ENCODE assay signal across 38 cellular contexts in the genomic region with DNA sequence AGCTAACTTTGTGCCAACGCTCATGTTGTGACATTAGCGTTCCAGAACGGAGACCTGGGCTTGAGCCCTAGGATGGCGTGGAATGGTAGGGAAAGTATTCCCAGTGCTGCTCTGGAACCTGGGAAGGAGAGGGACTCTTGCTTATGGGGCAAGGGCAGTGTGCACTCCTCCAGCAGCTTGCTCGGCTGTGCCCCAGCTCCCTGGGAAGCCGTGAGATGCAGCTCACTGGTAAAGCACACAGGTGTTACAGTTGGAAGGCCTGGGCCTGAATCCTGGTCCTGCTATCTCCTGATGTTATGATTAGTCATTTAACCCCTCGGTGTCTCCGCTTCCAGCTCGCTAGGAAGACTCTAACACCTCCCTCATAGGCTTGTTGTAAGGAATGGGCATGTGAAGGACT. TPM values are rescaled to one million over a fixed set of nuclear protein-coding genes. Genes with fewer than 3 reads are reported as not detected.
"Had no signal": no experiment of that assay in that cellular context is flagged by ENCODE, and none has a peak within 500 bp of the region (broad histone marks: within the 10 kb centered on the region; RNA-seq: fewer than 3 reads in every experiment).

No MANE protein-coding gene starts in this region.

- H3K27ac Mint-ChIP-seq: activated B cell treated with CpG ODN at 0.5 μM for 24 hours; activated CD4-positive, alpha-beta memory T cell treated with anti-CD3 and anti-CD28 coated beads for 36 hours; activated CD4-positive, alpha-beta T cell treated with anti-CD3 and anti-CD28 coated beads, Interleukin-2, amount 10 ng/mL, durations not matched to agents 24 days and 14 days; activated CD8-positive, alpha-beta T cell treated with anti-CD3 and anti-CD28 coated beads for 36 hours; activated naive CD4-positive, alpha-beta T cell treated with anti-CD3 and anti-CD28 coated beads for 36 hours; activated naive CD8-positive, alpha-beta T cell treated with anti-CD3 and anti-CD28 coated beads for 36 hours; activated T-cell treated with anti-CD3 and anti-CD28 coated beads, Interleukin-2, amount 50 U/mL, for 72 hours; activated T-helper 1 cell treated with anti-CD3 and anti-CD28 coated beads, Interleukin-12 subunit alpha, Interleukin-12 subunit beta, Interleukin-2, Interleukin-4 antibody, amounts not matched to agents 30 ng/mL and 10 ng/mL and 1 ng/mL, durations not matched to agents 14 hours and 24 hours and 36 hours; activated T-helper 17 cell treated with anti-CD3 and anti-CD28 coated beads, Interleukin-2, amount 50 U/mL, for 72 hours; brain; T-helper 1 cell treated with Interleukin-12 subunit alpha and Interleukin-12 subunit beta and Interleukin-4 antibody, amounts not matched to agents 30 μg/mL and 1 μg/mL, for 36 hours; T-helper 2 cell treated with Interferon-gamma antibody and Interleukin-4, amounts not matched to agents 5 μg/mL and 100 μg/mL, for 36 hours had no signal

- H3K4me1 Mint-ChIP-seq: activated B cell treated with CpG ODN at 0.5 μM for 24 hours; activated CD4-positive, alpha-beta T cell treated with anti-CD3 and anti-CD28 coated beads, Interleukin-2, amount 10 ng/mL, durations not matched to agents 24 days and 14 days; activated naive CD8-positive, alpha-beta T cell treated with anti-CD3 and anti-CD28 coated beads for 36 hours; activated T-helper 17 cell treated with anti-CD3 and anti-CD28 coated beads, Interleukin-2, amount 50 U/mL, for 72 hours; central memory CD8-positive, alpha-beta T cell had no signal

- H3K27ac ChIP-seq: adrenal gland, cardiac muscle cell, VCaP had no signal

- H3K27me3 Mint-ChIP-seq: activated B cell treated with CpG ODN at 0.5 μM for 24 hours; activated CD4-positive, alpha-beta memory T cell treated with anti-CD3 and anti-CD28 coated beads for 36 hours; activated CD4-positive, alpha-beta T cell treated with anti-CD3 and anti-CD28 coated beads, Interleukin-2, amount 10 ng/mL, durations not matched to agents 24 days and 14 days; activated CD8-positive, alpha-beta T cell treated with anti-CD3 and anti-CD28 coated beads for 36 hours; activated naive CD8-positive, alpha-beta T cell treated with anti-CD3 and anti-CD28 coated beads for 36 hours; activated T-helper 17 cell treated with anti-CD3 and anti-CD28 coated beads, Interleukin-2, amount 50 U/mL, for 72 hours; brain; central memory CD8-positive, alpha-beta T cell had no signal

- H3K9me3 ChIP-seq: adrenal gland had no signal

- H3K4me1 ChIP-seq: adrenal gland had no signal

- H3K9me3 Mint-ChIP-seq: activated B cell treated with CpG ODN at 0.5 μM for 24 hours; activated CD4-positive, alpha-beta memory T cell treated with anti-CD3 and anti-CD28 coated beads for 36 hours; activated CD4-positive, alpha-beta T cell treated with anti-CD3 and anti-CD28 coated beads, Interleukin-2, amount 10 ng/mL, durations not matched to agents 24 days and 14 days; activated CD8-positive, alpha-beta T cell treated with anti-CD3 and anti-CD28 coated beads for 36 hours; activated naive CD4-positive, alpha-beta T cell treated with anti-CD3 and anti-CD28 coated beads for 36 hours; activated naive CD4-positive, alpha-beta T cell treated with anti-CD3 and anti-CD28 coated beads, Interleukin-2, amount 50 U/mL, for 72 hours; activated naive CD8-positive, alpha-beta T cell treated with anti-CD3 and anti-CD28 coated beads for 36 hours; activated T-cell treated with anti-CD3 and anti-CD28 coated beads, Interleukin-2, amount 50 U/mL, for 4 hours; activated T-cell treated with anti-CD3 and anti-CD28 coated beads, Interleukin-2, amount 50 U/mL, for 72 hours; activated T-helper 1 cell treated with anti-CD3 and anti-CD28 coated beads, Interleukin-12 subunit alpha, Interleukin-12 subunit beta, Interleukin-2, Interleukin-4 antibody, amounts not matched to agents 30 ng/mL and 10 ng/mL and 1 ng/mL, durations not matched to agents 14 hours and 24 hours and 36 hours; activated T-helper 17 cell treated with anti-CD3 and anti-CD28 coated beads, Interleukin-2, amount 50 U/mL, for 72 hours; brain; central memory CD8-positive, alpha-beta T cell; T-helper 1 cell treated with Interleukin-12 subunit alpha and Interleukin-12 subunit beta and Interleukin-4 antibody, amounts not matched to agents 30 μg/mL and 1 μg/mL, for 36 hours; T-helper 2 cell treated with Interferon-gamma antibody and Interleukin-4, amounts not matched to agents 5 μg/mL and 100 μg/mL, for 36 hours had no signal

- DNase-seq: activated B cell treated with CpG ODN at 0.5 μM for 24 hours; activated CD4-positive, alpha-beta memory T cell treated with anti-CD3 and anti-CD28 coated beads for 36 hours; activated CD4-positive, alpha-beta T cell treated with anti-CD3 and anti-CD28 coated beads for 4 hours; activated CD4-positive, alpha-beta T cell treated with anti-CD3 and anti-CD28 coated beads, Interleukin-2, amount 10 ng/mL, durations not matched to agents 24 days and 14 days; activated CD4-positive, alpha-beta T cell treated with anti-CD3 and anti-CD28 coated beads, Interleukin-2, amount 50 U/mL, for 4 hours; activated CD4-positive, CD25-positive, alpha-beta regulatory T cell treated with anti-CD3 and anti-CD28 coated beads, Interleukin-2, amount 50 U/mL, for 72 hours; activated CD8-positive, alpha-beta memory T cell treated with anti-CD3 and anti-CD28 coated beads, Interleukin-2, amount 50 U/mL, for 4 hours; activated CD8-positive, alpha-beta T cell treated with anti-CD3 and anti-CD28 coated beads for 36 hours; activated effector memory CD4-positive, alpha-beta T cell treated with anti-CD3 and anti-CD28 coated beads, Interleukin-2, amount 50 U/mL, for 16 hours; activated gamma-delta T cell treated with Interleukin-2 at 50 U/mL for 16 hours; activated naive CD4-positive, alpha-beta T cell; activated naive CD4-positive, alpha-beta T cell treated with anti-CD3 and anti-CD28 coated beads for 36 hours; activated naive CD4-positive, alpha-beta T cell treated with anti-CD3 and anti-CD28 coated beads, Interleukin-2, amount 50 U/mL, for 16 hours; activated naive CD8-positive, alpha-beta T cell treated with anti-CD3 and anti-CD28 coated beads for 36 hours; activated T-cell treated with anti-CD3 and anti-CD28 coated beads for 4 hours; activated T-cell treated with anti-CD3 and anti-CD28 coated beads, Interleukin-2, amount 50 U/mL, for 1 hour; activated T-cell treated with anti-CD3 and anti-CD28 coated beads, Interleukin-2, amount 50 U/mL, for 4 hours; activated T-cell treated with anti-CD3 and anti-CD28 coated beads, Interleukin-2, amount 50 U/mL, for 72 hours; adrenal gland; amniotic stem cell; aorta; caudate nucleus; cerebellar nuclear complex; T-helper 1 cell; T-helper 2 cell; T-helper 9 cell had no signal

- H3K27me3 ChIP-seq: adrenal gland, cardiac muscle cell had no signal

- H3K4me3 Mint-ChIP-seq: activated B cell treated with CpG ODN at 0.5 μM for 24 hours; activated CD4-positive, alpha-beta memory T cell treated with anti-CD3 and anti-CD28 coated beads for 36 hours; activated CD4-positive, alpha-beta T cell treated with anti-CD3 and anti-CD28 coated beads, Interleukin-2, amount 10 ng/mL, durations not matched to agents 24 days and 14 days; activated CD8-positive, alpha-beta T cell treated with anti-CD3 and anti-CD28 coated beads for 36 hours; activated naive CD4-positive, alpha-beta T cell treated with anti-CD3 and anti-CD28 coated beads for 36 hours; activated naive CD8-positive, alpha-beta T cell treated with anti-CD3 and anti-CD28 coated beads for 36 hours; activated T-cell treated with anti-CD3 and anti-CD28 coated beads, Interleukin-2, amount 50 U/mL, for 4 hours; activated T-cell treated with anti-CD3 and anti-CD28 coated beads, Interleukin-2, amount 50 U/mL, for 72 hours; activated T-helper 1 cell treated with anti-CD3 and anti-CD28 coated beads, Interleukin-12 subunit alpha, Interleukin-12 subunit beta, Interleukin-2, Interleukin-4 antibody, amounts not matched to agents 30 ng/mL and 10 ng/mL and 1 ng/mL, durations not matched to agents 14 hours and 24 hours and 36 hours; activated T-helper 17 cell treated with anti-CD3 and anti-CD28 coated beads, Interleukin-2, amount 50 U/mL, for 72 hours; brain; central memory CD8-positive, alpha-beta T cell; T-helper 1 cell treated with Interleukin-12 subunit alpha and Interleukin-12 subunit beta and Interleukin-4 antibody, amounts not matched to agents 30 μg/mL and 1 μg/mL, for 36 hours; T-helper 2 cell treated with Interferon-gamma antibody and Interleukin-4, amounts not matched to agents 5 μg/mL and 100 μg/mL, for 36 hours had no signal

- H3K4me3 ChIP-seq: adrenal gland, cardiac muscle cell had no signal

RNA-seq across cellular contexts. Expression of a gene that starts 42.4 kb away (rescaled TPM):
- total RNA-seq: activated B cell treated with CpG ODN at 0.5 μM for 24 hours; activated CD4-positive, alpha-beta memory T cell treated with anti-CD3 and anti-CD28 coated beads for 36 hours; activated CD4-positive, alpha-beta T cell treated with anti-CD3 and anti-CD28 coated beads, Interleukin-2, amount 10 ng/mL, durations not matched to agents 24 days and 14 days; activated CD8-positive, alpha-beta memory T cell treated with anti-CD3 and anti-CD28 coated beads for 36 hours; activated CD8-positive, alpha-beta T cell treated with anti-CD3 and anti-CD28 coated beads for 36 hours; activated naive CD4-positive, alpha-beta T cell treated with anti-CD3 and anti-CD28 coated beads for 36 hours; activated naive CD4-positive, alpha-beta T cell treated with anti-CD3 and anti-CD28 coated beads, Interleukin-2, amount 50 U/mL, for 72 hours; activated naive CD8-positive, alpha-beta T cell treated with anti-CD3 and anti-CD28 coated beads for 36 hours; activated T-cell treated with anti-CD3 and anti-CD28 coated beads, Interleukin-2, amount 50 U/mL, for 4 hours; activated T-cell treated with anti-CD3 and anti-CD28 coated beads, Interleukin-2, amount 50 U/mL, for 72 hours; activated T-helper 1 cell treated with anti-CD3 and anti-CD28 coated beads, Interleukin-12 subunit alpha, Interleukin-12 subunit beta, Interleukin-2, Interleukin-4 antibody, amounts not matched to agents 30 ng/mL and 10 ng/mL and 1 ng/mL, durations not matched to agents 14 hours and 24 hours and 36 hours; activated T-helper 17 cell treated with anti-CD3 and anti-CD28 coated beads, Interleukin-2, amount 50 U/mL, for 72 hours; aorta; bronchial epithelial cell; chondrocyte had no signal
- polyA plus RNA-seq: aorta had no signal
